Comparison of ENCODE assay signal across 1 cellular context in genomic region chr2:44479127-44479887, GRCh38.
A peak's percentile ranks its signal among the peaks of the same experiment; 100 is the strongest.
TF ChIP-seq lines count a peak whose summit lies in the region.

No MANE protein-coding gene starts in this region.

TF ChIP-seq in GM12878, 131 proteins besides CTCF, POLR2A, EP300 and RAD21 (continued from another document and continues in another):
- peak; percentile 79; the same call in 1 of the 2 replicates for TF ChIP-seq ATF3 (IDR thresholded peaks at IDR 0.05; ENCODE audit: borderline replicate concordance, extremely low read depth, low read depth, low read length)
- TF ChIP-seq NR2C2 (IDR thresholded peaks at IDR 0.05; ENCODE audit: borderline replicate concordance, control insufficient read depth, insufficient read length, low read depth) = no peak
- no peak for TF ChIP-seq LARP7 (IDR thresholded peaks at IDR 0.05)
- TF ChIP-seq SUPT20H (IDR thresholded peaks at IDR 0.05; ENCODE audit: borderline replicate concordance, control insufficient read depth, low read depth, low read length) = no peak
- TF ChIP-seq CBX5 (IDR thresholded peaks at IDR 0.05; ENCODE audit: low read depth) = 0 out of 2 replicates have a peak, but pooled peaks have one; percentile 82
- TF ChIP-seq MTA3 (IDR thresholded peaks at IDR 0.05; ENCODE audit: borderline replicate concordance, low read length) = no peak
- no peak for TF ChIP-seq E2F8 (IDR thresholded peaks at IDR 0.05; ENCODE audit: low read depth, partially characterized antibody)
- 0 out of 2 replicates have a peak, but pooled peaks have one; percentile 9 for TF ChIP-seq JUNB (IDR thresholded peaks at IDR 0.05)
- TF ChIP-seq MLLT1 (IDR thresholded peaks at IDR 0.05) = no peak
- peak; percentile 33; the same call in 1 of the 2 replicates for TF ChIP-seq CREM (IDR thresholded peaks at IDR 0.05; ENCODE audit: low read depth)
- no peak for TF ChIP-seq TARDBP (IDR thresholded peaks at IDR 0.05; ENCODE audit: borderline replicate concordance)
- no peak for TF ChIP-seq SMAD5 (IDR thresholded peaks at IDR 0.05; ENCODE audit: low read depth)
- no peak for TF ChIP-seq NFXL1 (IDR thresholded peaks at IDR 0.05; ENCODE audit: borderline replicate concordance)
- no peak for TF ChIP-seq CEBPB (IDR thresholded peaks at IDR 0.05; ENCODE audit: borderline replicate concordance in 1 of 2, low read depth in 2 of 2, low read length in 2 of 2)
- TF ChIP-seq JUND (IDR thresholded peaks at IDR 0.05; ENCODE audit: low read depth, low read length) = no peak
- TF ChIP-seq EGR1 (IDR thresholded peaks at IDR 0.05; ENCODE audit: borderline replicate concordance in 1 of 2, low read depth in 2 of 2, low read length in 2 of 2) = no peak
- 0 out of 2 replicates have a peak, but pooled peaks have one; percentile 21 for TF ChIP-seq ESRRA (IDR thresholded peaks at IDR 0.05; ENCODE audit: low read length)
- no peak for TF ChIP-seq CBX3 (IDR thresholded peaks at IDR 0.05; ENCODE audit: borderline replicate concordance, low read depth)
- no peak for TF ChIP-seq SPI1 (IDR thresholded peaks at IDR 0.05; ENCODE audit: borderline replicate concordance, insufficient read depth, low read depth, low read length)
- no peak for TF ChIP-seq POLR2AphosphoS5 (IDR thresholded peaks at IDR 0.05; ENCODE audit: low read length)
- no peak for TF ChIP-seq NFIC (IDR thresholded peaks at IDR 0.05; ENCODE audit: low read depth, low read length)
- TF ChIP-seq STAT1 (conservative IDR thresholded peaks at IDR 0.05) = no peak
- no peak for TF ChIP-seq CHD2 (IDR thresholded peaks at IDR 0.05; ENCODE audit: borderline replicate concordance, low read depth, low read length)
- no peak for TF ChIP-seq NR2C1 (IDR thresholded peaks at IDR 0.05)
- no peak for TF ChIP-seq RELB (IDR thresholded peaks at IDR 0.05; ENCODE audit: low read depth)
- TF ChIP-seq SREBF1 (IDR thresholded peaks at IDR 0.05; ENCODE audit: low read length) = no peak
- no peak for TF ChIP-seq MXI1 (IDR thresholded peaks at IDR 0.05; ENCODE audit: low read depth, low read length)
- 0 out of 3 replicates have a peak, but pooled peaks have one; percentile 62 for TF ChIP-seq POU2F2 (IDR thresholded peaks at IDR 0.05; ENCODE audit: borderline replicate concordance, low read depth, low read length)
- TF ChIP-seq RCOR1 (conservative IDR thresholded peaks at IDR 0.05; ENCODE audit: low read depth, low read length) = no peak
- TF ChIP-seq HDAC2 (IDR thresholded peaks at IDR 0.05) = no peak
- TF ChIP-seq MYC (IDR thresholded peaks at IDR 0.05; ENCODE audit: insufficient read depth, insufficient read length, insufficient replicate concordance, low read length, severe bottlenecking) = no peak
- TF ChIP-seq E2F4 (IDR thresholded peaks at IDR 0.05; ENCODE audit: low read depth, low read length) = no peak
- TF ChIP-seq TBL1XR1 (IDR thresholded peaks at IDR 0.05; ENCODE audit: low read depth, low read length) = no peak
- no peak for TF ChIP-seq MEF2B (IDR thresholded peaks at IDR 0.05; ENCODE audit: partially characterized antibody, poor library complexity, severe bottlenecking)
- TF ChIP-seq ZSCAN29 (IDR thresholded peaks at IDR 0.05) = no peak
- no peak for TF ChIP-seq IKZF2 (IDR thresholded peaks at IDR 0.05)
- TF ChIP-seq CUX1 (IDR thresholded peaks at IDR 0.05; ENCODE audit: insufficient replicate concordance, low read depth, low read length) = no peak
- no peak for TF ChIP-seq RFX5 (IDR thresholded peaks at IDR 0.05; ENCODE audit: low read depth, low read length)
- no peak for TF ChIP-seq KLF5 (IDR thresholded peaks at IDR 0.05; ENCODE audit: partially characterized antibody)
- peak; percentile 18; the same call in 1 of the 2 replicates for TF ChIP-seq RB1 (IDR thresholded peaks at IDR 0.05; ENCODE audit: borderline replicate concordance)
- TF ChIP-seq EZH2 (IDR thresholded peaks at IDR 0.05; ENCODE audit: borderline replicate concordance, control insufficient read depth, low read depth, low read length) = no peak
- TF ChIP-seq GATAD2B (conservative IDR thresholded peaks at IDR 0.05; ENCODE audit: low read depth) = no peak
- no peak for TF ChIP-seq ZNF274 (IDR thresholded peaks at IDR 0.05; ENCODE audit: insufficient read depth, insufficient read length)
- TF ChIP-seq USF1 (IDR thresholded peaks at IDR 0.05; ENCODE audit: borderline replicate concordance, extremely low read length, insufficient read depth, low read depth, low read length) = no peak
- TF ChIP-seq SIX5 (IDR thresholded peaks at IDR 0.05; ENCODE audit: low read depth, low read length, severe bottlenecking) = no peak
- no peak for TF ChIP-seq TAF1 (IDR thresholded peaks at IDR 0.05; ENCODE audit: borderline replicate concordance, low read depth, low read length)
- TF ChIP-seq RUNX3 (IDR thresholded peaks at IDR 0.05; ENCODE audit: low read length) = peak; percentile 51
- peak; percentile 69; the same call in 1 of the 2 replicates for TF ChIP-seq IRF4 (IDR thresholded peaks at IDR 0.05; ENCODE audit: low read depth, low read length)
- peak; percentile 94 for TF ChIP-seq ZNF592 (IDR thresholded peaks at IDR 0.05)
- TF ChIP-seq FOXM1 (IDR thresholded peaks at IDR 0.05; ENCODE audit: low read depth, low read length) = peak; percentile 86
- TF ChIP-seq SMARCA5 (IDR thresholded peaks at IDR 0.05) = peak; percentile 96
